In genomic region chr2:26172189-26172865, GRCh38 we compare ENCODE assay signal across 8 cellular contexts. TPM values are rescaled to one million over a fixed set of nuclear protein-coding genes. Genes with fewer than 3 reads are reported as not detected.
DNase-seq lines count a peak whose midpoint lies in the region; ATAC-seq, FAIRE-seq and TF ChIP-seq lines count a peak whose summit lies in the region.

No MANE protein-coding gene starts in this region.

- H3K9me2 ChIP-seq in HCT116 (ENCODE audit: insufficient read depth): no peaks in the 10 kb centered on the region

- CTCF ChIA-PET in BJ (lab: Yijun Ruan, JAX) (no interaction called here), HCT116 (lab: Charles Lee) (interaction anchor here (0.7 to 1.3 kb wide), 2 partner anchors 12 to 290 kb away, joined by 3 read pairs; no protein-coding TSS in a partner anchor), MCF 10A (lab: Yijun Ruan, JAX) (no interaction called here)

- no peak for TF ChIP-seq RAD21 in HCT116 (IDR thresholded peaks at IDR 0.05; ENCODE audit: low read depth)

- DNase-seq in BJ (ENCODE audit: low read depth) (no peak), HCT116 (ENCODE audit: low read depth, low spot score) (no peak), MCF 10A (ENCODE audit: unreplicated experiment) (no peak), SW480 (ENCODE audit: low spot score) (no peak), kidney (no peak), H54 (ENCODE audit: insufficient read length, low spot score) (no peak), NCI-H2196 treated with DMSO at 0.1 percent for 48 hours (lab: John Stamatoyannopoulos, UW; ENCODE audit: unreplicated experiment) (no peak)
- DNase-seq in naive thymus-derived CD8-positive, alpha-beta T cell: no peak

- H3K27me3 Mint-ChIP-seq in MCF 10A (ENCODE audit: insufficient read depth, unreplicated experiment): no peaks in the 10 kb centered on the region
- peaks cover 19 to 61% (median 31%) of the 10 kb centered on the region in 5 donors for H3K27me3 Mint-ChIP-seq in naive thymus-derived CD8-positive, alpha-beta T cell

- no peak overlapping the region for H3K27ac ChIP-seq in HCT116 (ENCODE audit: low read depth, low read length)
- H3K27ac ChIP-seq in kidney (ENCODE audit: low read depth in 2 of 2, low read length in 2 of 2): no peak overlapping the region

- H3K4me1 ChIP-seq in HCT116 (ENCODE audit: control insufficient read depth in 1 of 2, insufficient read depth in 2 of 2, low read length in 2 of 2) (peaks cover 0 to 12% of the 10 kb centered on the region in 2 experiments; a peak in 1 of 4 replicates), kidney (ENCODE audit: control insufficient read depth in 1 of 2, insufficient read depth in 1 of 2, low read depth in 1 of 2, low read length in 2 of 2) (no peaks in the 10 kb centered on the region)

- RAD21 ChIA-PET in HCT116 (lab: Charles Lee; ENCODE audit: low non-redundant PET in 1 of 2, low total read pairs in 2 of 2, uncharacterized antibody in 2 of 2, unreplicated experiment in 2 of 2): interaction anchor here in 1 of 2 experiments (0.7 kb wide), 1 partner anchor 158 kb away, joined by 4 read pairs; no protein-coding TSS in a partner anchor

- TF ChIP-seq POLR2A in HCT116 (IDR thresholded peaks at IDR 0.05; ENCODE audit: borderline replicate concordance, extremely low read depth, insufficient read depth, insufficient read length): no peak
- no peak for TF ChIP-seq POLR2A in H54 (IDR thresholded peaks at IDR 0.05; ENCODE audit: low read depth, low read length)

- H3K9me3 ChIP-seq in HCT116 (ENCODE audit: control insufficient read depth in 1 of 2, insufficient read depth in 1 of 2, low read depth in 1 of 2, low read length in 2 of 2) (no peaks in the 10 kb centered on the region), kidney (ENCODE audit: control insufficient read depth in 1 of 2, low read length in 2 of 2) (no peaks in the 10 kb centered on the region)

- H3K9ac ChIP-seq in HCT116 (ENCODE audit: low read length) (no peak overlapping the region), kidney (ENCODE audit: low read length in 2 of 2) (no peak overlapping the region)

- TF ChIP-seq CTCF in BJ (IDR thresholded peaks at IDR 0.05; ENCODE audit: insufficient read depth, low read depth, low read length) (no peak), HCT116 (IDR thresholded peaks at IDR 0.05 in 2 of 3, conservative IDR thresholded peaks at IDR 0.05 in 1 of 3; ENCODE audit: borderline replicate concordance in 1 of 3, insufficient read depth in 1 of 3, low read depth in 2 of 3, low read length in 2 of 3) (no peak), MCF 10A (IDR thresholded peaks at IDR 0.05; ENCODE audit: unreplicated experiment) (no peak), kidney (IDR thresholded peaks at IDR 0.05; ENCODE audit: borderline replicate concordance, extremely low read depth, insufficient read depth) (no peak)

- intact Hi-C loops in HCT116 (cut with micrococcal nuclease) (no loop called here), MCF 10A (cut with micrococcal nuclease) (no loop called here), kidney (cut with DNase I) (no loop called here)

- H3K4me3 ChIP-seq in BJ (ENCODE audit: low read depth, low read length) (peak overlapping the region; percentile 29), HCT116 (replicated peaks in 1 of 2; ENCODE audit: low read depth in 1 of 2, low read length in 2 of 2) (peak overlapping the region; percentile 20 to 51), kidney (ENCODE audit: low read length in 2 of 2) (no peak overlapping the region)

- H3K36me3 ChIP-seq in BJ (ENCODE audit: control insufficient read depth, insufficient read depth, low read length) (no peaks in the 10 kb centered on the region), HCT116 (ENCODE audit: control insufficient read depth in 1 of 2, insufficient read depth in 2 of 2, low read length in 2 of 2) (no peaks in the 10 kb centered on the region), kidney (ENCODE audit: control insufficient read depth in 1 of 2, insufficient read depth in 2 of 2, low read length in 2 of 2) (no peaks in the 10 kb centered on the region)

- H3K9me3 Mint-ChIP-seq in MCF 10A (ENCODE audit: unreplicated experiment): no peaks in the 10 kb centered on the region
- H3K9me3 Mint-ChIP-seq in naive thymus-derived CD8-positive, alpha-beta T cell: peaks cover 0 to 2% (median 0%) of the 10 kb centered on the region in 9 donors

- peak overlapping the region; percentile 56 for H3K4me3 Mint-ChIP-seq in MCF 10A (ENCODE audit: unreplicated experiment)
- peak overlapping the region; percentile 74 to 93 (median 82) for H3K4me3 Mint-ChIP-seq in naive thymus-derived CD8-positive, alpha-beta T cell

- no peak for FAIRE-seq in kidney (lab: Jason Lieb, UNC)
- no peak for FAIRE-seq in H54 (lab: Jason Lieb, UNC)

- POLR2A ChIA-PET in BJ (lab: Charles Lee) (no interaction called here), HCT116 (lab: Charles Lee) (no interaction called here), MCF 10A (lab: Yijun Ruan, JAX) (interaction anchor here (0.6 kb wide), 1 partner anchor 9 kb away, joined by 3 read pairs; no protein-coding TSS in a partner anchor)
- POLR2A ChIA-PET in naive thymus-derived CD8-positive, alpha-beta T cell (lab: Charles Lee): interaction anchor here (1.7 kb wide), 1 partner anchor 12 kb away, joined by 9 read pairs; no protein-coding TSS in a partner anchor

- no TSS peak for BruUV-seq in HCT116 (replicated peaks; lab: Mats Ljungman, UMichigan)
- BruUV-seq in MCF 10A (replicated peaks; lab: Mats Ljungman, UMichigan): no TSS peak

- no peaks in the 10 kb centered on the region for H4K20me1 ChIP-seq in HCT116 (ENCODE audit: insufficient read depth)

- peaks cover 5% of the 10 kb centered on the region for H3K36me3 Mint-ChIP-seq in MCF 10A (ENCODE audit: insufficient read depth, unreplicated experiment)
- H3K36me3 Mint-ChIP-seq in naive thymus-derived CD8-positive, alpha-beta T cell: peaks cover 0 to 9% (median 0%) of the 10 kb centered on the region in 3 donors

- peaks cover 6% of the 10 kb centered on the region for H3K4me1 Mint-ChIP-seq in MCF 10A (ENCODE audit: insufficient read depth, unreplicated experiment)
- peaks cover 6 to 17% (median 14%) of the 10 kb centered on the region in 4 donors for H3K4me1 Mint-ChIP-seq in naive thymus-derived CD8-positive, alpha-beta T cell

- H3K27me3 ChIP-seq in BJ (ENCODE audit: control insufficient read depth, insufficient read depth, low read length): peaks cover 19% of the 10 kb centered on the region
- no peaks in the 10 kb centered on the region for H3K27me3 ChIP-seq in HCT116 (ENCODE audit: insufficient read depth, low read length)

- peak overlapping the region; percentile 22 for H2AFZ ChIP-seq in HCT116 (ENCODE audit: low read depth, low read length, poor library complexity, severe bottlenecking)

- peaks cover 6% of the 10 kb centered on the region; the same call in 1 of the 2 replicates for H3K79me2 ChIP-seq in HCT116 (ENCODE audit: insufficient read depth, low read length)

- peak; percentile 48 for ATAC-seq in HCT116
- peak; percentile 24 to 37 for ATAC-seq in naive thymus-derived CD8-positive, alpha-beta T cell

- H3K4me2 ChIP-seq in HCT116 (ENCODE audit: low read length): peak overlapping the region; percentile 80

- no peak overlapping the region for H3K27ac Mint-ChIP-seq in MCF 10A (ENCODE audit: low read depth, unreplicated experiment)
- peak overlapping the region in 3 of 10 donors; percentile 40 to 95 (median 89) for H3K27ac Mint-ChIP-seq in naive thymus-derived CD8-positive, alpha-beta T cell

TF ChIP-seq in HCT116, 20 proteins besides CTCF, POLR2A, EP300 and RAD21:
- no peak for TF ChIP-seq ELF1 (IDR thresholded peaks at IDR 0.05; ENCODE audit: borderline replicate concordance, low read depth)
- TF ChIP-seq, protein P1, sequence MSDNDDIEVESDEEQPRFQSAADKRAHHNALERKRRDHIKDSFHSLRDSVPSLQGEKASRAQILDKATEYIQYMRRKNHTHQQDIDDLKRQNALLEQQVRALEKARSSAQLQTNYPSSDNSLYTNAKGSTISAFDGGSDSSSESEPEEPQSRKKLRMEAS (IDR thresholded peaks at IDR 0.05): 0 out of 2 replicates have a peak, but pooled peaks have one; percentile 15
TF ChIP-seq in HCT116: peak in this region for 1.

RNA-seq across cellular contexts. Expression of gene GAREM2, which starts 0.6 kb away (rescaled TPM):
- polyA plus RNA-seq in BJ (2011; rRNA removed): 1.3 and 2.3 TPM in 2 replicates
- polyA minus RNA-seq in BJ (2011; rRNA and poly(A)+ RNA removed): 1.3 and 1.7 TPM in 2 replicates
- total RNA-seq in HCT116 (2021; ENCODE audit: unreplicated experiment): 13.3 TPM
- polyA plus RNA-seq in HCT116 (2012): 6.6 and 8.4 TPM in 2 replicates
- total RNA-seq in MCF 10A (2022): 0.23 and 1.7 TPM in 2 replicates
- 1 to 10 TPM; 4.3 to 5.9 TPM for total RNA-seq in naive thymus-derived CD8-positive, alpha-beta T cell
- polyA plus RNA-seq in naive thymus-derived CD8-positive, alpha-beta T cell: 1 to 10 TPM in 2 of 3 donors, under 1 TPM in 1; 0.74 to 2.6 (median 1.5) TPM
- total RNA-seq in kidney: 3.2 TPM
- 1.2 TPM for polyA plus RNA-seq in kidney (ENCODE audit: insufficient read depth, low read depth, low replicate concordance)

Comparison
In these comparisons a context has a peak if more than half of its experiments do, and no peak if none do; other contexts are left out.
1. H3K4me3 ChIP-seq: peak in BJ (single experiment) and HCT116 (2 of 2); none in kidney (0 of 2).
2. POLR2A ChIA-PET loops: an anchor here in MCF 10A (0.6 kb wide) and naive thymus-derived CD8-positive, alpha-beta T cell (1.7 kb wide); none called in BJ and HCT116.